In the genomic region with DNA sequence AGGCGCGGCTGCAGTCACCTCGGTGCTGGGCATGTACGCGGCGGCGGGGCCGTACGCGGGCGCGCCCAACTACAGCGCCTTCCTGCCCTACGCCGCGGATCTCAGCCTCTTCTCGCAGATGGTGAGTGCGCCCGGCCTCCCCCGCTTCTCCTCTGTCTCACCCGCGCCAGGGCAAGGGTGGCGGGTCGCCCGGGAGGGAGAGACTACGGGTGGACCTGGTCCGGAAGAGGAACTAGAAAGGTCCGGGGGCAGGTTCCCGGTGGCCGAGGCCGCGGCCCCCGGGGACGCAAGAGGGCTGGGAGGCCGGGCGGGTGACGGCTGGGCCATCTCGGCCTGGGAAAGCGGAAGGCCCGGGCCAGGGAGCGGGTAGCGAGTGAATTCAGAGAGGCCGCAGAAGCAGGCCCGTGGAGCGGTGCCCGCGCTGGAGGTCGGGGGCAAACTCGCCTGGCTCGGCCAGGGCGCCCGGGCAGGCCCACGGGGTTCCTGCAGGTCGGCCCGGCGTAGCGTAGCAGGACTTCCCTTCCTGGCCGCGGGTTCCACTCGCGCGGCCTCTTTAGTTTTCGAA, we compare ENCODE assay signal across 11 cellular contexts. TPM values are rescaled to one million over a fixed set of nuclear protein-coding genes. Genes with fewer than 3 reads are reported as not detected.
DNase-seq lines count a peak whose midpoint lies in the region; TF ChIP-seq lines count a peak whose summit lies in the region.
"Had no signal": no experiment of that assay in that cellular context is flagged by ENCODE, and none has a peak within 500 bp of the region (broad histone marks: within the 10 kb centered on the region; RNA-seq: fewer than 3 reads in every experiment).

No MANE protein-coding gene starts in this region.

- no CpG with 5 or more reads among the region's 63 CpGs for WGBS in H9 (ENCODE audit: extremely low coverage, insufficient read length, low lambda C conversion rate)
- WGBS in adrenal gland, 4 donors = 2 to 6% (median 5%) methylated on average over 14 to 63 of the region's 63 CpGs
- 38 to 60% methylated on average over 1 to 51 of the region's 63 CpGs for WGBS in transverse colon (ENCODE audit: low coverage in 1 of 2), 2 donors

- H2AK5ac ChIP-seq in H9 (ENCODE audit: insufficient read length, low read length) = no peak overlapping the region

- H3K23me2 ChIP-seq in H9 (ENCODE audit: insufficient read length, low read depth, low read length, poor library complexity, severe bottlenecking) = peaks cover 19% of the 10 kb centered on the region

- peak overlapping the region; percentile 59 to 77 for H3K4me3 Mint-ChIP-seq in H9
- H3K4me3 Mint-ChIP-seq: activated T-cell treated with anti-CD3 and anti-CD28 coated beads, Interleukin-2, amount 50 U/mL, for 4 hours; natural killer cell treated with Interleukin-12 subunit alpha and Interleukin-12 subunit beta and Interleukin-15 and Interleukin-18, amount 100 ng/mL, for 72 hours had no signal

- peak overlapping the region; percentile 89 for H3K4me3 ChIP-seq in adipocyte (ENCODE audit: low read length)
- H3K4me3 ChIP-seq in iPS-18c (ENCODE audit: insufficient read depth, low read depth, low read length) = peak overlapping the region; percentile 54
- peak overlapping the region; percentile 46 for H3K4me3 ChIP-seq in skeletal muscle cell (ENCODE audit: low read depth, low read length)
- H3K4me3 ChIP-seq in adrenal gland = no peak overlapping the region
- no peak overlapping the region for H3K4me3 ChIP-seq in transverse colon

- H3K18ac ChIP-seq in H9 (ENCODE audit: insufficient read length, low read depth, low read length) = no peak overlapping the region

- no peak overlapping the region for H3T11ph ChIP-seq in H9 (ENCODE audit: low read length)

- no peaks in the 10 kb centered on the region for H3K9me3 ChIP-seq in H9 (ENCODE audit: control insufficient read depth, low read depth, low read length)
- no peaks in the 10 kb centered on the region for H3K9me3 ChIP-seq in adipocyte (ENCODE audit: control insufficient read depth, low read length)
- peaks cover 5% of the 10 kb centered on the region for H3K9me3 ChIP-seq in iPS-18c (ENCODE audit: control insufficient read depth, insufficient read depth, low read length)
- no peaks in the 10 kb centered on the region for H3K9me3 ChIP-seq in adrenal gland (replicated peaks in 1 of 3)
- H3K9me3 ChIP-seq in transverse colon = no peaks in the 10 kb centered on the region

- 0 out of 2 replicates have a peak, but pooled peaks cover 2% of the 10 kb centered on the region for H3K4me1 ChIP-seq in H9 (ENCODE audit: insufficient read depth, low read length)
- peaks cover 15% of the 10 kb centered on the region for H3K4me1 ChIP-seq in adipocyte (ENCODE audit: control insufficient read depth, insufficient read depth, low read length)
- peaks cover 0 to 4% of the 10 kb centered on the region in 2 donors for H3K4me1 ChIP-seq in adrenal gland (replicated peaks in 1 of 2)
- peaks cover 0 to 11% (median 5%) of the 10 kb centered on the region in 4 donors for H3K4me1 ChIP-seq in transverse colon

- intact Hi-C loops in adrenal gland (cut with DNase I) = no loop called here
- intact Hi-C loops in transverse colon (cut with DNase I; ENCODE audit: low total_unique reads) = no loop called here

- no peak overlapping the region for H4K8ac ChIP-seq in H9 (replicated peaks; ENCODE audit: insufficient read length, low read depth, low read length)

- H3K27me3 ChIP-seq in H9 (ENCODE audit: insufficient read depth, low read length) (peaks cover 82% of the 10 kb centered on the region), adipocyte (replicated peaks; ENCODE audit: control insufficient read depth, insufficient read depth, low read length) (peaks cover 3% of the 10 kb centered on the region), adrenal gland (peaks cover 89% of the 10 kb centered on the region), transverse colon (peaks cover 98% of the 10 kb centered on the region)

- no peak overlapping the region for H4K5ac ChIP-seq in H9 (ENCODE audit: insufficient read length, low read depth, low read length)

- H3K36me3 ChIP-seq in adipocyte (ENCODE audit: control insufficient read depth, insufficient read depth, low read length, severe bottlenecking) = no peaks in the 10 kb centered on the region
- H3K36me3 ChIP-seq in adrenal gland (replicated peaks in 1 of 2) = no peaks in the 10 kb centered on the region
- no peaks in the 10 kb centered on the region for H3K36me3 ChIP-seq in transverse colon

- H3K23ac ChIP-seq in H9 (ENCODE audit: insufficient read length, low read depth, low read length) = no peak overlapping the region

- H3K4me1 Mint-ChIP-seq in H9 = peaks cover 38 to 51% of the 10 kb centered on the region in 2 experiments

- H3K14ac ChIP-seq in H9 (ENCODE audit: insufficient read depth, low read length) = no peak overlapping the region

- TF ChIP-seq POLR2A in adrenal gland (IDR thresholded peaks at IDR 0.05) (no peak), transverse colon (IDR thresholded peaks at IDR 0.05) (no peak)

- H3K79me2 ChIP-seq in H9 (ENCODE audit: insufficient read depth, low read length) = no peaks in the 10 kb centered on the region

- H3K27me3 Mint-ChIP-seq in H9 (ENCODE audit: low read depth) = peaks cover 93% of the 10 kb centered on the region

- H3K27ac ChIP-seq in H9 (ENCODE audit: insufficient read length, low read depth, low read length) = no peak overlapping the region
- H3K27ac ChIP-seq in adrenal gland = no peak overlapping the region
- no peak overlapping the region for H3K27ac ChIP-seq in transverse colon

- H3K27ac Mint-ChIP-seq in H9 = no peak overlapping the region
- H3K27ac Mint-ChIP-seq: natural killer cell treated with Interleukin-12 subunit alpha and Interleukin-12 subunit beta and Interleukin-15 and Interleukin-18, amount 100 ng/mL, for 72 hours had no signal

- H3K79me1 ChIP-seq in H9 (ENCODE audit: insufficient read depth, low read depth, low read length, poor library complexity, severe bottlenecking) = no peaks in the 10 kb centered on the region

- no peaks in the 10 kb centered on the region for H4K20me1 ChIP-seq in H9 (ENCODE audit: control insufficient read depth, insufficient read depth, insufficient read length)

- no peak overlapping the region for H3K56ac ChIP-seq in H9 (ENCODE audit: insufficient read length, low read depth, low read length)

- no peak overlapping the region for H3K4ac ChIP-seq in H9 (ENCODE audit: low read depth, low read length)

- peak; percentile 37 for DNase-seq in H9
- DNase-seq in adipocyte (ENCODE audit: low read depth) = no peak
- DNase-seq in skeletal muscle cell (ENCODE audit: low read depth) = no peak
- no peak for DNase-seq in adrenal gland
- DNase-seq in NCI-H1105 treated with DMSO at 0.1 percent for 48 hours (lab: John Stamatoyannopoulos, UW) = no peak
- no peak for DNase-seq in transverse colon
- DNase-seq: activated T-cell treated with anti-CD3 and anti-CD28 coated beads, Interleukin-2, amount 50 U/mL, for 4 hours; stimulated activated CD4-positive, alpha-beta T cell treated with anti-CD3 and anti-CD28 coated beads, Interleukin-4, amount 100 ng/mL, for 1 hour had no signal

- no peak overlapping the region for H2AFZ ChIP-seq in H9 (ENCODE audit: low read length)

- H2BK120ac ChIP-seq in H9 (ENCODE audit: low read depth, low read length, poor library complexity, severe bottlenecking) = no peak overlapping the region

- no peak overlapping the region for H2BK12ac ChIP-seq in H9 (ENCODE audit: insufficient read length, low read depth, low read length)

- H4K91ac ChIP-seq in H9 (ENCODE audit: insufficient read length, low read depth, low read length) = no peak overlapping the region

- TF ChIP-seq EP300 in transverse colon (IDR thresholded peaks at IDR 0.05; ENCODE audit: low read depth) = no peak

- peaks cover 3 to 13% of the 10 kb centered on the region in 2 experiments; a peak in 2 of 5 replicates for H3K9me3 Mint-ChIP-seq in H9
- H3K9me3 Mint-ChIP-seq: activated T-cell treated with anti-CD3 and anti-CD28 coated beads, Interleukin-2, amount 50 U/mL, for 4 hours; natural killer cell treated with Interleukin-12 subunit alpha and Interleukin-12 subunit beta and Interleukin-15 and Interleukin-18, amount 100 ng/mL, for 72 hours had no signal

- H2BK20ac ChIP-seq in H9 (ENCODE audit: low read depth, low read length, poor library complexity, severe bottlenecking) = no peak overlapping the region

- H2BK15ac ChIP-seq in H9 (ENCODE audit: low read depth, low read length) = no peak overlapping the region

- H2BK5ac ChIP-seq in H9 (ENCODE audit: insufficient read length, low read length) = no peak overlapping the region

- peak overlapping the region; percentile 28 for H3K4me2 ChIP-seq in H9 (ENCODE audit: insufficient read depth, insufficient read length, low read length)

- H3K9ac ChIP-seq in H9 (ENCODE audit: extremely low read depth, insufficient read length, low read length) (no peak overlapping the region), adipocyte (ENCODE audit: low read length) (peak overlapping the region; percentile 91)

- in situ Hi-C loops in transverse colon (cut with MboI; ENCODE audit: low pct_ligation_motif_present in 1 of 4, low pct_unique_long_range_greater_than_20kb in 1 of 4, low sequenced_read_pairs in 3 of 4) = no loop called here

- no peak for TF ChIP-seq CTCF in H9 (conservative IDR thresholded peaks at IDR 0.05)
- no peak for TF ChIP-seq CTCF in adrenal gland (IDR thresholded peaks at IDR 0.05)
- TF ChIP-seq CTCF in transverse colon (IDR thresholded peaks at IDR 0.05) = no peak

- H3K36me3 Mint-ChIP-seq in H9 (ENCODE audit: insufficient read depth in 1 of 3, low read depth in 3 of 3) = peaks cover 0 to 2% (median 0%) of the 10 kb centered on the region in 3 experiments; a peak in 2 of 7 replicates

RNA-seq across cellular contexts. Expression of gene IRX1, which starts 0.7 kb away (rescaled TPM):
- total RNA-seq in H9 (2021) (3.6 and 4.1 TPM in 2 replicates), adrenal gland (not detected), transverse colon (not detected)
- under 1 TPM in 1 of 3 donors, not detected in 2; 0.07 TPM for polyA plus RNA-seq in adrenal gland
- total RNA-seq: activated T-cell treated with anti-CD3 and anti-CD28 coated beads, Interleukin-2, amount 50 U/mL, for 4 hours; natural killer cell treated with Interleukin-12 subunit alpha and Interleukin-12 subunit beta and Interleukin-15 and Interleukin-18, amount 100 ng/mL, for 72 hours; OCI-LY7 had no signal

Comparison
In these comparisons a context has a peak if more than half of its experiments do, and no peak if none do; other contexts are left out.
1. H3K4me3 ChIP-seq: peak in adipocyte (single experiment), iPS-18c (single experiment) and skeletal muscle cell (single experiment); none in adrenal gland (0 of 4) and transverse colon (0 of 4).